ENCODE assay signal across 24 cellular contexts in the genomic region with DNA sequence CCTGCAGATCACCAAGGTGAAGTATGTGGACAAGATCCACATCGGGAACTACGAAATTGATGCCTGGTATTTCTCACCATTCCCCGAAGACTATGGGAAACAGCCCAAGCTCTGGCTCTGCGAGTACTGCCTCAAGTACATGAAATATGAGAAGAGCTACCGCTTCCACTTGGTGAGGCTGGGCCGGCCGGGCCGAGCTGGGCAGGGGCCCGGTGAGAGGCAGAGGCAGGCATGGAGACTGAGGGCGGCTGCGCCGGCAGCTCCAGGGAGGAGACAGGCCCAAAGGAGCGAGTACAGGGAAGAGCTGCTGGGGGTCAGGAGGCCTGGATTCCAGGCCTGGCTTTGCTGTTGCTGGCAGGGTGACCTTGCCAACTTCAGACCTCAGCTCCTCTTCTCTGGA. TPM values are rescaled to one million over a fixed set of nuclear protein-coding genes. Genes with fewer than 3 reads are reported as not detected.
DNase-seq lines count a peak whose midpoint lies in the region; ATAC-seq, FAIRE-seq and TF ChIP-seq lines count a peak whose summit lies in the region.
"Had no signal": no experiment of that assay in that cellular context is flagged by ENCODE, and none has a peak within 500 bp of the region (broad histone marks: within the 10 kb centered on the region; RNA-seq: fewer than 3 reads in every experiment).

No MANE protein-coding gene starts in this region.

- H3K4me1 Mint-ChIP-seq in activated CD8-positive, alpha-beta T cell treated with anti-CD3 and anti-CD28 coated beads, Interleukin-2, amount 10 ng/mL, durations not matched to agents 7 days and 5 days (ENCODE audit: low read depth) = peaks cover 5% of the 10 kb centered on the region
- peaks cover 2% of the 10 kb centered on the region for H3K4me1 Mint-ChIP-seq in activated CD8-positive, alpha-beta T cell treated with anti-CD3 and anti-CD28 coated beads for 36 hours (ENCODE audit: low read depth)

- H4K8ac ChIP-seq in H1 (ENCODE audit: extremely low read depth, insufficient read depth, low read length) = peak overlapping the region; percentile 42; the same call in 1 of the 2 replicates

- no peak for TF ChIP-seq CTCF in activated CD8-positive, alpha-beta T cell treated with anti-CD3 and anti-CD28 coated beads for 36 hours (IDR thresholded peaks at IDR 0.05)
- TF ChIP-seq CTCF in H1 (IDR thresholded peaks at IDR 0.05; ENCODE audit: control extremely low read depth in 1 of 3, insufficient read depth in 1 of 3, low read depth in 1 of 3, low read length in 3 of 3) = no peak
- no peak for TF ChIP-seq CTCF in prostate gland (IDR thresholded peaks at IDR 0.05)
- TF ChIP-seq CTCF in upper lobe of left lung (IDR thresholded peaks at IDR 0.05) = no peak
- no peak for TF ChIP-seq CTCF in omental fat pad (IDR thresholded peaks at IDR 0.05)
- no peak for TF ChIP-seq CTCF in ascending aorta (IDR thresholded peaks at IDR 0.05)

- H2BK12ac ChIP-seq in H1 (ENCODE audit: low read depth, low read length) = no peak overlapping the region

- H3K36me3 ChIP-seq in H1 (ENCODE audit: control insufficient read depth in 2 of 4, insufficient read depth in 4 of 4, low read length in 3 of 4) = peaks cover 11 to 20% (median 18%) of the 10 kb centered on the region in 4 experiments
- peaks cover 3 to 4% of the 10 kb centered on the region in 2 donors for H3K36me3 ChIP-seq in prostate gland
- peaks cover 4 to 93% (median 43%) of the 10 kb centered on the region in 4 donors for H3K36me3 ChIP-seq in upper lobe of left lung
- H3K36me3 ChIP-seq in ascending aorta = peaks cover 50 to 95% of the 10 kb centered on the region in 2 donors

- no peak overlapping the region for H2BK120ac ChIP-seq in H1 (replicated peaks; ENCODE audit: low read depth, low read length)

- H3K9ac ChIP-seq in H1 (replicated peaks in 1 of 4; ENCODE audit: extremely low read depth in 1 of 4, low read depth in 3 of 4, low read length in 3 of 4) = no peak overlapping the region

- H2BK15ac ChIP-seq in H1 (ENCODE audit: low read length) = no peak overlapping the region

- no peak for DNase-seq in activated CD8-positive, alpha-beta T cell treated with anti-CD3 and anti-CD28 coated beads, Interleukin-2, amount 10 ng/mL, durations not matched to agents 7 days and 5 days
- no peak for DNase-seq in activated CD8-positive, alpha-beta T cell treated with anti-CD3 and anti-CD28 coated beads for 36 hours
- DNase-seq in H1 (ENCODE audit: low read depth in 1 of 2, low spot score in 2 of 2) (no peak), prostate gland (ENCODE audit: low spot score) (no peak), upper lobe of left lung (peak; percentile 80 to 87), omental fat pad (ENCODE audit: low spot score) (no peak), ascending aorta (ENCODE audit: low spot score in 2 of 2) (no peak)
- DNase-seq: 8988T; AML-193; dermis blood vessel endothelial cell; DMS79 treated with DMSO at 0.1 percent for 48 hours; heart right ventricle; left ventricle myocardium superior; naive thymus-derived CD4-positive, alpha-beta T cell; NCI-H1105 treated with DMSO at 0.1 percent for 48 hours; NCI-H2171 treated with DMSO at 0.1 percent for 48 hours; posterior cingulate gyrus; Right ventricle myocardium superior; stimulated activated CD4-positive, alpha-beta T cell treated with anti-CD3 and anti-CD28 coated beads, Interleukin-2, amount 100 ng/mL, for 24 hours; stimulated activated naive CD4-positive, alpha-beta T cell treated with Interleukin-2 at 50 U/mL for 16 hours had no signal

- H3K23ac ChIP-seq in H1 (ENCODE audit: insufficient read length) = no peak overlapping the region

- H4K91ac ChIP-seq in H1 (replicated peaks; ENCODE audit: insufficient read length, low read length) = no peak overlapping the region

- ATAC-seq in activated CD8-positive, alpha-beta T cell treated with anti-CD3 and anti-CD28 coated beads, Interleukin-2, amount 10 ng/mL, durations not matched to agents 7 days and 5 days = no peak
- no peak for ATAC-seq in activated CD8-positive, alpha-beta T cell treated with anti-CD3 and anti-CD28 coated beads for 36 hours
- ATAC-seq in upper lobe of left lung (ENCODE audit: low FRiP score in 2 of 2) (peak in 1 of 2 donors; percentile 38), omental fat pad (ENCODE audit: low FRiP score) (no peak), HG02571 (IDR thresholded peaks at IDR 0.05; ENCODE audit: unreplicated experiment) (no peak)
- ATAC-seq: heart right ventricle; left ventricle myocardium superior; naive thymus-derived CD4-positive, alpha-beta T cell had no signal

- intact Hi-C loops in activated CD8-positive, alpha-beta T cell treated with anti-CD3 and anti-CD28 coated beads for 36 hours (cut with micrococcal nuclease) = no loop called here
- intact Hi-C loops in prostate gland (cut with DNase I) = no loop called here
- intact Hi-C loops in ascending aorta (cut with DNase I) = no loop called here

- no peak overlapping the region for H3K4ac ChIP-seq in H1 (replicated peaks; ENCODE audit: insufficient read length, low read depth, low read length)

- no peak overlapping the region for H4K5ac ChIP-seq in H1 (ENCODE audit: insufficient read length, low read depth, low read length)

- no peak overlapping the region for H3K56ac ChIP-seq in H1 (replicated peaks; ENCODE audit: insufficient read length, low read depth, low read length)

- H3K4me3 ChIP-seq in H1 (ENCODE audit: extremely low read depth in 1 of 4, insufficient read depth in 2 of 4, low read depth in 3 of 4, low read length in 4 of 4) (no peak overlapping the region), prostate gland (no peak overlapping the region), upper lobe of left lung (no peak overlapping the region), ascending aorta (no peak overlapping the region)
- H3K4me3 ChIP-seq: heart right ventricle had no signal

- CTCF ChIA-PET in activated CD8-positive, alpha-beta T cell treated with anti-CD3 and anti-CD28 coated beads, Interleukin-2, amount 10 ng/mL, durations not matched to agents 7 days and 5 days (lab: Charles Lee) = interaction anchor here (1.5 kb wide), 1 partner anchor 15 kb away, joined by 8 read pairs; no protein-coding TSS in a partner anchor
- CTCF ChIA-PET in activated CD8-positive, alpha-beta T cell treated with anti-CD3 and anti-CD28 coated beads for 36 hours (lab: Charles Lee) = interaction anchor here (1.9 kb wide), 1 partner anchor 15 kb away, joined by 8 read pairs; no protein-coding TSS in a partner anchor
- CTCF ChIA-PET in H1 (lab: Charles Lee; ENCODE audit: partially characterized antibody) = interaction anchor here (0.9 to 2.1 kb wide), 7 partner anchors 8 to 141 kb away, joined by 3 to 6 read pairs (median 3); a partner anchor contains a TSS

- no peak overlapping the region for H3K18ac ChIP-seq in H1 (ENCODE audit: extremely low read depth, low read length)

- no peaks in the 10 kb centered on the region for H3K23me2 ChIP-seq in H1 (ENCODE audit: low read depth, low read length)

- no peak for FAIRE-seq in H1 (lab: Jason Lieb, UNC)
- FAIRE-seq: GM12891, HTR-8/SVneo had no signal

- no peaks in the 10 kb centered on the region for H3K9me3 Mint-ChIP-seq in activated CD8-positive, alpha-beta T cell treated with anti-CD3 and anti-CD28 coated beads, Interleukin-2, amount 10 ng/mL, durations not matched to agents 7 days and 5 days (ENCODE audit: insufficient read depth)
- H3K9me3 Mint-ChIP-seq in activated CD8-positive, alpha-beta T cell treated with anti-CD3 and anti-CD28 coated beads for 36 hours = no peaks in the 10 kb centered on the region
- H3K9me3 Mint-ChIP-seq: naive thymus-derived CD4-positive, alpha-beta T cell had no signal

- 88% methylated on average over 13 of the region's 13 CpGs; no CpG with 5 or more reads in 1 of the 2 experiments for WGBS in H1 (ENCODE audit: extremely low coverage in 1 of 2, insufficient coverage in 1 of 2, insufficient read length in 1 of 2, insufficient replicate concordance in 2 of 2, low coverage in 1 of 2, low lambda C conversion rate in 2 of 2, missing lambda C conversion rate in 1 of 2), 2 experiments
- 91% methylated on average over 13 of the region's 13 CpGs for WGBS in prostate gland
- WGBS in upper lobe of left lung, 2 donors = 65 to 87% methylated on average over 12 to 13 of the region's 13 CpGs

- TF ChIP-seq POLR2A in H1 (IDR thresholded peaks at IDR 0.05; ENCODE audit: control extremely low read depth in 1 of 2, low read depth in 2 of 2, low read length in 2 of 2) = no peak
- no peak for TF ChIP-seq POLR2A in prostate gland (IDR thresholded peaks at IDR 0.05)
- peak in 1 of 4 donors; percentile 68 for TF ChIP-seq POLR2A in upper lobe of left lung (IDR thresholded peaks at IDR 0.05)

- H3K9me3 ChIP-seq in H1 (ENCODE audit: insufficient read depth in 2 of 2, low read depth in 1 of 2, low read length in 1 of 2) (no peaks in the 10 kb centered on the region), prostate gland (no peaks in the 10 kb centered on the region), upper lobe of left lung (no peaks in the 10 kb centered on the region), ascending aorta (no peaks in the 10 kb centered on the region)
- H3K9me3 ChIP-seq: heart right ventricle had no signal

- H3K4me2 ChIP-seq in H1 (ENCODE audit: insufficient read depth in 1 of 2, low read depth in 2 of 2, low read length in 2 of 2) = no peak overlapping the region

- no peaks in the 10 kb centered on the region for H3K27me3 Mint-ChIP-seq in activated CD8-positive, alpha-beta T cell treated with anti-CD3 and anti-CD28 coated beads, Interleukin-2, amount 10 ng/mL, durations not matched to agents 7 days and 5 days (ENCODE audit: low read depth)
- no peaks in the 10 kb centered on the region for H3K27me3 Mint-ChIP-seq in activated CD8-positive, alpha-beta T cell treated with anti-CD3 and anti-CD28 coated beads for 36 hours
- H3K27me3 Mint-ChIP-seq: naive thymus-derived CD4-positive, alpha-beta T cell had no signal

- H3K4me1 ChIP-seq in H1 (replicated peaks in 1 of 4; ENCODE audit: control insufficient read depth in 3 of 4, insufficient read depth in 4 of 4, low read length in 3 of 4) (peaks cover 0 to 20% (median 15%) of the 10 kb centered on the region in 4 experiments; a peak in 6 of 7 replicates), prostate gland (replicated peaks) (peaks cover 30% of the 10 kb centered on the region), upper lobe of left lung (peaks cover 29 to 58% (median 51%) of the 10 kb centered on the region in 4 donors), ascending aorta (no peaks in the 10 kb centered on the region)

- peaks cover 24% of the 10 kb centered on the region for H3K36me3 Mint-ChIP-seq in activated CD8-positive, alpha-beta T cell treated with anti-CD3 and anti-CD28 coated beads, Interleukin-2, amount 10 ng/mL, durations not matched to agents 7 days and 5 days (ENCODE audit: low read depth)
- H3K36me3 Mint-ChIP-seq in activated CD8-positive, alpha-beta T cell treated with anti-CD3 and anti-CD28 coated beads for 36 hours (ENCODE audit: low read depth) = peaks cover 27% of the 10 kb centered on the region

- peak overlapping the region; percentile 43 for H3K27ac Mint-ChIP-seq in activated CD8-positive, alpha-beta T cell treated with anti-CD3 and anti-CD28 coated beads, Interleukin-2, amount 10 ng/mL, durations not matched to agents 7 days and 5 days
- no peak overlapping the region for H3K27ac Mint-ChIP-seq in activated CD8-positive, alpha-beta T cell treated with anti-CD3 and anti-CD28 coated beads for 36 hours

- H3K79me2 ChIP-seq in H1 (ENCODE audit: control insufficient read depth in 1 of 2, insufficient read depth in 2 of 2, low read length in 2 of 2) = no peaks in the 10 kb centered on the region

- H2BK20ac ChIP-seq in H1 (ENCODE audit: low read length) = no peak overlapping the region

- no peaks in the 10 kb centered on the region; the same call in 1 of the 2 replicates for H3K79me1 ChIP-seq in H1 (ENCODE audit: low read depth, low read length)

- H3K27me3 ChIP-seq in H1 (replicated peaks in 1 of 4; ENCODE audit: control insufficient read depth in 3 of 4, extremely low read depth in 1 of 4, insufficient read depth in 3 of 4, low read length in 3 of 4) (no peaks in the 10 kb centered on the region), prostate gland (replicated peaks; ENCODE audit: insufficient read depth) (no peaks in the 10 kb centered on the region), upper lobe of left lung (no peaks in the 10 kb centered on the region), ascending aorta (no peaks in the 10 kb centered on the region)
- H3K27me3 ChIP-seq: heart right ventricle had no signal

- H3K4me3 Mint-ChIP-seq in activated CD8-positive, alpha-beta T cell treated with anti-CD3 and anti-CD28 coated beads, Interleukin-2, amount 10 ng/mL, durations not matched to agents 7 days and 5 days = no peak overlapping the region
- H3K4me3 Mint-ChIP-seq in activated CD8-positive, alpha-beta T cell treated with anti-CD3 and anti-CD28 coated beads for 36 hours = no peak overlapping the region

- TF ChIP-seq EP300 in H1 (IDR thresholded peaks at IDR 0.05; ENCODE audit: borderline replicate concordance in 1 of 2, low read depth in 2 of 2, low read length in 2 of 2) = no peak
- TF ChIP-seq EP300 in upper lobe of left lung (IDR thresholded peaks at IDR 0.05) = no peak

- H2AK5ac ChIP-seq in H1 (ENCODE audit: low read depth, low read length) = no peak overlapping the region

- no peak overlapping the region for H2AFZ ChIP-seq in H1 (ENCODE audit: low read length)

- POLR2A ChIA-PET in activated CD8-positive, alpha-beta T cell treated with anti-CD3 and anti-CD28 coated beads, Interleukin-2, amount 10 ng/mL, durations not matched to agents 7 days and 5 days (lab: Charles Lee) = interaction anchor here (0.5 to 1.9 kb wide), 4 partner anchors 8 to 53 kb away, joined by 3 to 6 read pairs (median 4); a partner anchor contains a TSS
- POLR2A ChIA-PET in activated CD8-positive, alpha-beta T cell treated with anti-CD3 and anti-CD28 coated beads for 36 hours (lab: Charles Lee) = interaction anchor here (1.2 kb wide), 1 partner anchor 10 kb away, joined by 5 read pairs; a partner anchor contains a TSS
- POLR2A ChIA-PET in H1 (lab: Charles Lee; ENCODE audit: partially characterized antibody) = interaction anchor here (0.7 to 34.9 kb wide), 6 partner anchors 6 to 57 kb away, joined by 3 to 713 read pairs (median 4); a partner anchor contains a TSS

- no peak overlapping the region for H3K14ac ChIP-seq in H1 (ENCODE audit: insufficient read length)

- H3K27ac ChIP-seq in H1 (ENCODE audit: low read depth, low read length) (no peak overlapping the region), prostate gland (peak overlapping the region; percentile 92 to 94), upper lobe of left lung (peak overlapping the region; percentile 91 to 94 (median 92)), ascending aorta (peak overlapping the region in 1 of 2 donors; percentile 67)

- no peak for TF ChIP-seq RAD21 in H1 (IDR thresholded peaks at IDR 0.05 in 1 of 2, conservative IDR thresholded peaks at IDR 0.05 in 1 of 2; ENCODE audit: low read depth in 2 of 2, low read length in 2 of 2)

- H2BK5ac ChIP-seq in H1 (ENCODE audit: low read depth, low read length) = no peak overlapping the region

- H4K20me1 ChIP-seq in H1 (replicated peaks in 1 of 2; ENCODE audit: control insufficient read depth in 1 of 2, insufficient read depth in 2 of 2, low read length in 2 of 2) = no peaks in the 10 kb centered on the region

RNA-seq across cellular contexts. Expression of a gene that starts 8.3 kb away (rescaled TPM):
- not detected for total RNA-seq in activated CD8-positive, alpha-beta T cell treated with anti-CD3 and anti-CD28 coated beads, Interleukin-2, amount 10 ng/mL, durations not matched to agents 7 days and 5 days
- total RNA-seq in activated CD8-positive, alpha-beta T cell treated with anti-CD3 and anti-CD28 coated beads for 36 hours = not detected
- total RNA-seq in H1 (2021; fragmentation: NEBNext Ultra II Directional; extraction: Animal tissue kit (Norgen Biotek cat#: 25700)) = 86.1 and 87.7 TPM in 2 replicates
- polyA plus RNA-seq in H1 (2011; rRNA removed) = 273 and 321 TPM in 2 replicates
- 136 TPM for polyA plus RNA-seq in H1 (2011; cell fraction: cytosol; rRNA removed)
- 162 TPM for polyA plus RNA-seq in H1 (2011; cell fraction: nucleus; rRNA removed)
- polyA plus RNA-seq in H1 (2012, experiment 1 of 2) = 71.0 to 119 TPM (median 109 TPM) in 4 replicates
- 123 TPM for polyA plus RNA-seq in H1 (2012, experiment 2 of 2)
- polyA plus RNA-seq in H1 (2013, experiment 1 of 2) = 180 TPM
- 205 TPM for polyA plus RNA-seq in H1 (2013, experiment 2 of 2)
- polyA minus RNA-seq in H1 (2011; rRNA and poly(A)+ RNA removed) = 56.1 and 63.2 TPM in 2 replicates
- polyA minus RNA-seq in H1 (2011; cell fraction: cytosol; rRNA and poly(A)+ RNA removed) = 86.6 TPM
- polyA minus RNA-seq in H1 (2011; cell fraction: nucleus; rRNA and poly(A)+ RNA removed) = 37.2 TPM
- 100 to 1,000 TPM in 1 of 2 donors, 10 to 100 TPM in 1; 29.9 to 118 TPM for total RNA-seq in prostate gland
- total RNA-seq in upper lobe of left lung = 100 to 1,000 TPM in 3 of 6 donors, 10 to 100 TPM in 3; 59.7 to 155 (median 109) TPM
- total RNA-seq in omental fat pad = 1 to 10 TPM in 2 of 4 donors, under 1 TPM in 1, not detected in 1; 0.31 to 2.6 (median 2.6) TPM
- total RNA-seq in ascending aorta = not detected
- total RNA-seq: dermis blood vessel endothelial cell; left ventricle myocardium superior; LHCN-M2; naive thymus-derived CD4-positive, alpha-beta T cell; Right ventricle myocardium superior had no signal
- polyA plus RNA-seq: naive thymus-derived CD4-positive, alpha-beta T cell had no signal

RNA-seq across cellular contexts. Expression of a gene that starts 9.7 kb away (rescaled TPM):
- total RNA-seq in activated CD8-positive, alpha-beta T cell treated with anti-CD3 and anti-CD28 coated beads, Interleukin-2, amount 10 ng/mL, durations not matched to agents 7 days and 5 days = 10 to 100 TPM; 58.6 to 63.8 TPM
- total RNA-seq in activated CD8-positive, alpha-beta T cell treated with anti-CD3 and anti-CD28 coated beads for 36 hours = 10 to 100 TPM; 55.6 to 58.7 TPM
- total RNA-seq in H1 (2021; fragmentation: NEBNext Ultra II Directional; extraction: Animal tissue kit (Norgen Biotek cat#: 25700)) = 61.6 and 68.7 TPM in 2 replicates
- 52.6 and 60.8 TPM in 2 replicates for polyA plus RNA-seq in H1 (2011; rRNA removed)
- polyA plus RNA-seq in H1 (2011; cell fraction: cytosol; rRNA removed) = 73.1 TPM
- 90.5 TPM for polyA plus RNA-seq in H1 (2011; cell fraction: nucleus; rRNA removed)
- 51.6 to 65.4 TPM (median 59.2 TPM) in 4 replicates for polyA plus RNA-seq in H1 (2012, experiment 1 of 2)
- polyA plus RNA-seq in H1 (2012, experiment 2 of 2) = 51.0 TPM
- 35.2 TPM for polyA plus RNA-seq in H1 (2013, experiment 1 of 2)
- polyA plus RNA-seq in H1 (2013, experiment 2 of 2) = 33.5 TPM
- polyA minus RNA-seq in H1 (2011; rRNA and poly(A)+ RNA removed) = 43.6 and 47.9 TPM in 2 replicates
- 29.1 TPM for polyA minus RNA-seq in H1 (2011; cell fraction: cytosol; rRNA and poly(A)+ RNA removed)
- 25.3 TPM for polyA minus RNA-seq in H1 (2011; cell fraction: nucleus; rRNA and poly(A)+ RNA removed)
- total RNA-seq in prostate gland = 100 to 1,000 TPM in 1 of 2 donors, 10 to 100 TPM in 1; 92.6 to 115 TPM
- total RNA-seq in upper lobe of left lung = 100 to 1,000 TPM in 1 of 6 donors, 10 to 100 TPM in 5; 73.9 to 144 (median 83.6) TPM
- total RNA-seq in omental fat pad = 10 to 100 TPM; 39.4 to 72.2 (median 49.1) TPM
- 113 TPM for total RNA-seq in ascending aorta

RNA-seq across cellular contexts. Expression of a gene that starts 19.0 kb away (rescaled TPM):
- 10 to 100 TPM; 38.9 TPM for total RNA-seq in activated CD8-positive, alpha-beta T cell treated with anti-CD3 and anti-CD28 coated beads, Interleukin-2, amount 10 ng/mL, durations not matched to agents 7 days and 5 days
- 10 to 100 TPM; 55.1 to 58.7 TPM for total RNA-seq in activated CD8-positive, alpha-beta T cell treated with anti-CD3 and anti-CD28 coated beads for 36 hours
- total RNA-seq in H1 (2021; fragmentation: NEBNext Ultra II Directional; extraction: Animal tissue kit (Norgen Biotek cat#: 25700)) = 49.6 and 51.5 TPM in 2 replicates
- 77.1 and 97.1 TPM in 2 replicates for polyA plus RNA-seq in H1 (2011; rRNA removed)
- polyA plus RNA-seq in H1 (2011; cell fraction: cytosol; rRNA removed) = 46.5 TPM
- polyA plus RNA-seq in H1 (2011; cell fraction: nucleus; rRNA removed) = 79.7 TPM
- polyA plus RNA-seq in H1 (2012, experiment 1 of 2) = 30.1 to 58.0 TPM (median 53.0 TPM) in 4 replicates
- 61.9 TPM for polyA plus RNA-seq in H1 (2012, experiment 2 of 2)
- 45.0 TPM for polyA plus RNA-seq in H1 (2013, experiment 1 of 2)
- 46.8 TPM for polyA plus RNA-seq in H1 (2013, experiment 2 of 2)
- 24.8 and 31.0 TPM in 2 replicates for polyA minus RNA-seq in H1 (2011; rRNA and poly(A)+ RNA removed)
- 36.6 TPM for polyA minus RNA-seq in H1 (2011; cell fraction: cytosol; rRNA and poly(A)+ RNA removed)
- 32.5 TPM for polyA minus RNA-seq in H1 (2011; cell fraction: nucleus; rRNA and poly(A)+ RNA removed)
- total RNA-seq in prostate gland (10 to 100 TPM; 78.5 to 80.6 TPM), upper lobe of left lung (10 to 100 TPM; 23.2 to 64.4 (median 39.3) TPM), omental fat pad (10 to 100 TPM; 34.5 to 52.5 (median 43.4) TPM), ascending aorta (85.8 TPM)

RNA-seq across cellular contexts. Expression of a gene that starts 22.7 kb away (rescaled TPM):
- 1 to 10 TPM in 1 of 2 experiments, under 1 TPM in 1; 0.95 to 1.3 TPM for total RNA-seq in activated CD8-positive, alpha-beta T cell treated with anti-CD3 and anti-CD28 coated beads, Interleukin-2, amount 10 ng/mL, durations not matched to agents 7 days and 5 days
- total RNA-seq in activated CD8-positive, alpha-beta T cell treated with anti-CD3 and anti-CD28 coated beads for 36 hours = under 1 TPM; 0.18 to 0.72 TPM
- total RNA-seq in H1 (2021; fragmentation: NEBNext Ultra II Directional; extraction: Animal tissue kit (Norgen Biotek cat#: 25700)) = 1.3 TPM in 2 replicates
- 1.9 and 3.1 TPM in 2 replicates for polyA plus RNA-seq in H1 (2011; rRNA removed)
- polyA plus RNA-seq in H1 (2011; cell fraction: cytosol; rRNA removed) = 2.3 TPM
- polyA plus RNA-seq in H1 (2011; cell fraction: nucleus; rRNA removed) = 3.5 TPM
- polyA plus RNA-seq in H1 (2012, experiment 1 of 2) = 0.76 to 1.4 TPM (median 1.1 TPM) in 4 replicates
- 0.33 TPM for polyA plus RNA-seq in H1 (2012, experiment 2 of 2)
- polyA plus RNA-seq in H1 (2013, experiment 1 of 2) = 0.87 TPM
- 0.68 TPM for polyA plus RNA-seq in H1 (2013, experiment 2 of 2)
- 0.41 TPM in 1 of 2 replicates, not detected in the other for polyA minus RNA-seq in H1 (2011; rRNA and poly(A)+ RNA removed)
- polyA minus RNA-seq in H1 (2011; cell fraction: cytosol; rRNA and poly(A)+ RNA removed) = not detected
- polyA minus RNA-seq in H1 (2011; cell fraction: nucleus; rRNA and poly(A)+ RNA removed) = 1.7 TPM
- 1 to 10 TPM; 4.3 to 4.7 TPM for total RNA-seq in prostate gland
- 10 to 100 TPM in 2 of 6 donors, 1 to 10 TPM in 4; 1.4 to 61.8 (median 5.6) TPM for total RNA-seq in upper lobe of left lung
- total RNA-seq in omental fat pad = 1 to 10 TPM; 4.1 to 8.8 (median 6.8) TPM
- 1.4 TPM for total RNA-seq in ascending aorta
- total RNA-seq: dermis blood vessel endothelial cell had no signal

RNA-seq across cellular contexts. Expression of a gene that starts 32.6 kb away (rescaled TPM):
- 10 to 100 TPM; 71.6 to 78.8 TPM for total RNA-seq in activated CD8-positive, alpha-beta T cell treated with anti-CD3 and anti-CD28 coated beads, Interleukin-2, amount 10 ng/mL, durations not matched to agents 7 days and 5 days
- 10 to 100 TPM; 68.5 to 71.5 TPM for total RNA-seq in activated CD8-positive, alpha-beta T cell treated with anti-CD3 and anti-CD28 coated beads for 36 hours
- total RNA-seq in H1 (2021; fragmentation: NEBNext Ultra II Directional; extraction: Animal tissue kit (Norgen Biotek cat#: 25700)) = 83.3 and 84.1 TPM in 2 replicates
- 483 and 512 TPM in 2 replicates for polyA plus RNA-seq in H1 (2011; rRNA removed)
- polyA plus RNA-seq in H1 (2011; cell fraction: cytosol; rRNA removed) = 255 TPM
- polyA plus RNA-seq in H1 (2011; cell fraction: nucleus; rRNA removed) = 252 TPM
- polyA plus RNA-seq in H1 (2012, experiment 1 of 2) = 102 to 148 TPM (median 131 TPM) in 4 replicates
- 241 TPM for polyA plus RNA-seq in H1 (2012, experiment 2 of 2)
- 194 TPM for polyA plus RNA-seq in H1 (2013, experiment 1 of 2)
- polyA plus RNA-seq in H1 (2013, experiment 2 of 2) = 225 TPM
- 162 and 226 TPM in 2 replicates for polyA minus RNA-seq in H1 (2011; rRNA and poly(A)+ RNA removed)
- 64.1 TPM for polyA minus RNA-seq in H1 (2011; cell fraction: cytosol; rRNA and poly(A)+ RNA removed)
- polyA minus RNA-seq in H1 (2011; cell fraction: nucleus; rRNA and poly(A)+ RNA removed) = 59.3 TPM
- 100 to 1,000 TPM; 106 to 175 TPM for total RNA-seq in prostate gland
- total RNA-seq in upper lobe of left lung = 100 to 1,000 TPM in 1 of 6 donors, 10 to 100 TPM in 5; 37.7 to 105 (median 61.4) TPM
- 100 to 1,000 TPM in 2 of 4 donors, 10 to 100 TPM in 2; 85.6 to 128 (median 99.3) TPM for total RNA-seq in omental fat pad
- total RNA-seq in ascending aorta = 227 TPM

Comparison
In these comparisons a context has a peak if more than half of its experiments do, and no peak if none do; other contexts are left out.
1. DNase-seq: peak in upper lobe of left lung (2 of 2); none in activated CD8-positive, alpha-beta T cell treated with anti-CD3 and anti-CD28 coated beads, Interleukin-2, amount 10 ng/mL, durations not matched to agents 7 days and 5 days (single experiment), activated CD8-positive, alpha-beta T cell treated with anti-CD3 and anti-CD28 coated beads for 36 hours (single experiment), H1 (0 of 2), prostate gland (single experiment), omental fat pad (single experiment) and ascending aorta (0 of 2).
2. RNA of a gene that starts 8.3 kb away (total RNA-seq): 59.7 to 155 TPM in upper lobe of left lung, 29.9 to 118 TPM in prostate gland and 86.1 to 87.7 TPM in H1; 0.31 to 2.6 TPM in omental fat pad, not detected in activated CD8-positive, alpha-beta T cell treated with anti-CD3 and anti-CD28 coated beads for 36 hours, not detected in activated CD8-positive, alpha-beta T cell treated with anti-CD3 and anti-CD28 coated beads, Interleukin-2, amount 10 ng/mL, durations not matched to agents 7 days and 5 days and not detected in ascending aorta (single experiment); every median in the first group is over 4 times any median in the second.